1 cellular context compared by ENCODE assay signal in genomic region chr2:10120158-10120937, GRCh38.
TF ChIP-seq lines count a peak whose summit lies in the region.

No MANE protein-coding gene starts in this region.

TF ChIP-seq in HepG2, 621 proteins besides CTCF, POLR2A, EP300 and RAD21 (continued from another document and continues in another):
- TF ChIP-seq, protein P1, sequence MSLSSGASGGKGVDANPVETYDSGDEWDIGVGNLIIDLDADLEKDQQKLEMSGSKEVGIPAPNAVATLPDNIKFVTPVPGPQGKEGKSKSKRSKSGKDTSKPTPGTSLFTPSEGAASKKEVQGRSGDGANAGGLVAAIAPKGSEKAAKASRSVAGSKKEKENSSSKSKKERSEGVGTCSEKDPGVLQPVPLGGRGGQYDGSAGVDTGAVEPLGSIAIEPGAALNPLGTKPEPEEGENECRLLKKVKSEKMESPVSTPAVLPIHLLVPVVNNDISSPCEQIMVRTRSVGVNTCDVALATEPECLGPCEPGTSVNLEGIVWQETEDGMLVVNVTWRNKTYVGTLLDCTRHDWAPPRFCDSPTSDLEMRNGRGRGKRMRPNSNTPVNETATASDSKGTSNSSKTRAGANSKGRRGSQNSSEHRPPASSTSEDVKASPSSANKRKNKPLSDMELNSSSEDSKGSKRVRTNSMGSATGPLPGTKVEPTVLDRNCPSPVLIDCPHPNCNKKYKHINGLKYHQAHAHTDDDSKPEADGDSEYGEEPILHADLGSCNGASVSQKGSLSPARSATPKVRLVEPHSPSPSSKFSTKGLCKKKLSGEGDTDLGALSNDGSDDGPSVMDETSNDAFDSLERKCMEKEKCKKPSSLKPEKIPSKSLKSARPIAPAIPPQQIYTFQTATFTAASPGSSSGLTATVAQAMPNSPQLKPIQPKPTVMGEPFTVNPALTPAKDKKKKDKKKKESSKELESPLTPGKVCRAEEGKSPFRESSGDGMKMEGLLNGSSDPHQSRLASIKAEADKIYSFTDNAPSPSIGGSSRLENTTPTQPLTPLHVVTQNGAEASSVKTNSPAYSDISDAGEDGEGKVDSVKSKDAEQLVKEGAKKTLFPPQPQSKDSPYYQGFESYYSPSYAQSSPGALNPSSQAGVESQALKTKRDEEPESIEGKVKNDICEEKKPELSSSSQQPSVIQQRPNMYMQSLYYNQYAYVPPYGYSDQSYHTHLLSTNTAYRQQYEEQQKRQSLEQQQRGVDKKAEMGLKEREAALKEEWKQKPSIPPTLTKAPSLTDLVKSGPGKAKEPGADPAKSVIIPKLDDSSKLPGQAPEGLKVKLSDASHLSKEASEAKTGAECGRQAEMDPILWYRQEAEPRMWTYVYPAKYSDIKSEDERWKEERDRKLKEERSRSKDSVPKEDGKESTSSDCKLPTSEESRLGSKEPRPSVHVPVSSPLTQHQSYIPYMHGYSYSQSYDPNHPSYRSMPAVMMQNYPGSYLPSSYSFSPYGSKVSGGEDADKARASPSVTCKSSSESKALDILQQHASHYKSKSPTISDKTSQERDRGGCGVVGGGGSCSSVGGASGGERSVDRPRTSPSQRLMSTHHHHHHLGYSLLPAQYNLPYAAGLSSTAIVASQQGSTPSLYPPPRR (CRISPR knock-in tag; IDR thresholded peaks at IDR 0.05; ENCODE audit: borderline replicate concordance) = peak; percentile 60
- TF ChIP-seq ZNF326 (CRISPR knock-in tag; IDR thresholded peaks at IDR 0.05; ENCODE audit: borderline replicate concordance) (no peak; the same call in 1 of the 2 replicates), ZNF335 (CRISPR knock-in tag; IDR thresholded peaks at IDR 0.05) (no peak), ATF1 (CRISPR knock-in tag; IDR thresholded peaks at IDR 0.05) (no peak; the same call in 1 of the 2 replicates), ZNF205 (CRISPR knock-in tag; IDR thresholded peaks at IDR 0.05) (peak; percentile 64; the same call in 1 of the 2 replicates), ZNF747 (CRISPR knock-in tag; IDR thresholded peaks at IDR 0.05; ENCODE audit: borderline replicate concordance) (peak; percentile 62), ETS1 (CRISPR knock-in tag; IDR thresholded peaks at IDR 0.05) (no peak; the same call in 1 of the 2 replicates), PRDM10 (CRISPR knock-in tag; IDR thresholded peaks at IDR 0.05; ENCODE audit: low read depth) (peak; percentile 83), ZNF513 (CRISPR knock-in tag; conservative IDR thresholded peaks at IDR 0.05) (0 out of 2 replicates have a peak, but pooled peaks have one; percentile 81), ZNF670 (CRISPR knock-in tag; IDR thresholded peaks at IDR 0.05; ENCODE audit: borderline replicate concordance) (no peak; the same call in none of the 2 replicates), ZBTB42 (CRISPR knock-in tag; IDR thresholded peaks at IDR 0.05) (peak; percentile 43; the same call in 1 of the 2 replicates), ZNF446 (CRISPR knock-in tag; IDR thresholded peaks at IDR 0.05) (peak; percentile 76; the same call in 1 of the 2 replicates), GLI4 (CRISPR knock-in tag; IDR thresholded peaks at IDR 0.05; ENCODE audit: borderline replicate concordance) (peak; percentile 70; the same call in 1 of the 2 replicates), MIER3 (CRISPR knock-in tag; IDR thresholded peaks at IDR 0.05; ENCODE audit: borderline replicate concordance) (peak; percentile 52; the same call in 1 of the 2 replicates), DMAP1 (CRISPR knock-in tag; IDR thresholded peaks at IDR 0.05) (peak; percentile 100), CHCHD3 (CRISPR knock-in tag; IDR thresholded peaks at IDR 0.05) (no peak), TGIF2 (CRISPR knock-in tag; IDR thresholded peaks at IDR 0.05) (no peak; the same call in 1 of the 2 replicates), ZNF296 (CRISPR knock-in tag; conservative IDR thresholded peaks at IDR 0.05) (no peak), MYC (CRISPR knock-in tag; IDR thresholded peaks at IDR 0.05; ENCODE audit: borderline replicate concordance) (peak; percentile 100), ZKSCAN1 (IDR thresholded peaks at IDR 0.05; ENCODE audit: low read length) (no peak), HNRNPUL1 (IDR thresholded peaks at IDR 0.05; ENCODE audit: low read depth, low read length) (no peak), ZFY (CRISPR knock-in tag; IDR thresholded peaks at IDR 0.05) (peak; percentile 85)
- TF ChIP-seq, protein P2, sequence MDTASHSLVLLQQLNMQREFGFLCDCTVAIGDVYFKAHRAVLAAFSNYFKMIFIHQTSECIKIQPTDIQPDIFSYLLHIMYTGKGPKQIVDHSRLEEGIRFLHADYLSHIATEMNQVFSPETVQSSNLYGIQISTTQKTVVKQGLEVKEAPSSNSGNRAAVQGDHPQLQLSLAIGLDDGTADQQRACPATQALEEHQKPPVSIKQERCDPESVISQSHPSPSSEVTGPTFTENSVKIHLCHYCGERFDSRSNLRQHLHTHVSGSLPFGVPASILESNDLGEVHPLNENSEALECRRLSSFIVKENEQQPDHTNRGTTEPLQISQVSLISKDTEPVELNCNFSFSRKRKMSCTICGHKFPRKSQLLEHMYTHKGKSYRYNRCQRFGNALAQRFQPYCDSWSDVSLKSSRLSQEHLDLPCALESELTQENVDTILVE (CRISPR knock-in tag; IDR thresholded peaks at IDR 0.05) = peak; percentile 90; the same call in 1 of the 2 replicates
- TF ChIP-seq, protein P3, sequence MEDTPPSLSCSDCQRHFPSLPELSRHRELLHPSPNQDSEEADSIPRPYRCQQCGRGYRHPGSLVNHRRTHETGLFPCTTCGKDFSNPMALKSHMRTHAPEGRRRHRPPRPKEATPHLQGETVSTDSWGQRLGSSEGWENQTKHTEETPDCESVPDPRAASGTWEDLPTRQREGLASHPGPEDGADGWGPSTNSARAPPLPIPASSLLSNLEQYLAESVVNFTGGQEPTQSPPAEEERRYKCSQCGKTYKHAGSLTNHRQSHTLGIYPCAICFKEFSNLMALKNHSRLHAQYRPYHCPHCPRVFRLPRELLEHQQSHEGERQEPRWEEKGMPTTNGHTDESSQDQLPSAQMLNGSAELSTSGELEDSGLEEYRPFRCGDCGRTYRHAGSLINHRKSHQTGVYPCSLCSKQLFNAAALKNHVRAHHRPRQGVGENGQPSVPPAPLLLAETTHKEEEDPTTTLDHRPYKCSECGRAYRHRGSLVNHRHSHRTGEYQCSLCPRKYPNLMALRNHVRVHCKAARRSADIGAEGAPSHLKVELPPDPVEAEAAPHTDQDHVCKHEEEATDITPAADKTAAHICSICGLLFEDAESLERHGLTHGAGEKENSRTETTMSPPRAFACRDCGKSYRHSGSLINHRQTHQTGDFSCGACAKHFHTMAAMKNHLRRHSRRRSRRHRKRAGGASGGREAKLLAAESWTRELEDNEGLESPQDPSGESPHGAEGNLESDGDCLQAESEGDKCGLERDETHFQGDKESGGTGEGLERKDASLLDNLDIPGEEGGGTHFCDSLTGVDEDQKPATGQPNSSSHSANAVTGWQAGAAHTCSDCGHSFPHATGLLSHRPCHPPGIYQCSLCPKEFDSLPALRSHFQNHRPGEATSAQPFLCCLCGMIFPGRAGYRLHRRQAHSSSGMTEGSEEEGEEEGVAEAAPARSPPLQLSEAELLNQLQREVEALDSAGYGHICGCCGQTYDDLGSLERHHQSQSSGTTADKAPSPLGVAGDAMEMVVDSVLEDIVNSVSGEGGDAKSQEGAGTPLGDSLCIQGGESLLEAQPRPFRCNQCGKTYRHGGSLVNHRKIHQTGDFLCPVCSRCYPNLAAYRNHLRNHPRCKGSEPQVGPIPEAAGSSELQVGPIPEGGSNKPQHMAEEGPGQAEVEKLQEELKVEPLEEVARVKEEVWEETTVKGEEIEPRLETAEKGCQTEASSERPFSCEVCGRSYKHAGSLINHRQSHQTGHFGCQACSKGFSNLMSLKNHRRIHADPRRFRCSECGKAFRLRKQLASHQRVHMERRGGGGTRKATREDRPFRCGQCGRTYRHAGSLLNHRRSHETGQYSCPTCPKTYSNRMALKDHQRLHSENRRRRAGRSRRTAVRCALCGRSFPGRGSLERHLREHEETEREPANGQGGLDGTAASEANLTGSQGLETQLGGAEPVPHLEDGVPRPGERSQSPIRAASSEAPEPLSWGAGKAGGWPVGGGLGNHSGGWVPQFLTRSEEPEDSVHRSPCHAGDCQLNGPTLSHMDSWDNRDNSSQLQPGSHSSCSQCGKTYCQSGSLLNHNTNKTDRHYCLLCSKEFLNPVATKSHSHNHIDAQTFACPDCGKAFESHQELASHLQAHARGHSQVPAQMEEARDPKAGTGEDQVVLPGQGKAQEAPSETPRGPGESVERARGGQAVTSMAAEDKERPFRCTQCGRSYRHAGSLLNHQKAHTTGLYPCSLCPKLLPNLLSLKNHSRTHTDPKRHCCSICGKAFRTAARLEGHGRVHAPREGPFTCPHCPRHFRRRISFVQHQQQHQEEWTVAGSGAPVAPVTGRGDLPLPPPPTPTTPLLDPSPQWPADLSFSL (CRISPR knock-in tag; IDR thresholded peaks at IDR 0.05) = peak; percentile 56; the same call in 1 of the 2 replicates
- TF ChIP-seq, protein P4, sequence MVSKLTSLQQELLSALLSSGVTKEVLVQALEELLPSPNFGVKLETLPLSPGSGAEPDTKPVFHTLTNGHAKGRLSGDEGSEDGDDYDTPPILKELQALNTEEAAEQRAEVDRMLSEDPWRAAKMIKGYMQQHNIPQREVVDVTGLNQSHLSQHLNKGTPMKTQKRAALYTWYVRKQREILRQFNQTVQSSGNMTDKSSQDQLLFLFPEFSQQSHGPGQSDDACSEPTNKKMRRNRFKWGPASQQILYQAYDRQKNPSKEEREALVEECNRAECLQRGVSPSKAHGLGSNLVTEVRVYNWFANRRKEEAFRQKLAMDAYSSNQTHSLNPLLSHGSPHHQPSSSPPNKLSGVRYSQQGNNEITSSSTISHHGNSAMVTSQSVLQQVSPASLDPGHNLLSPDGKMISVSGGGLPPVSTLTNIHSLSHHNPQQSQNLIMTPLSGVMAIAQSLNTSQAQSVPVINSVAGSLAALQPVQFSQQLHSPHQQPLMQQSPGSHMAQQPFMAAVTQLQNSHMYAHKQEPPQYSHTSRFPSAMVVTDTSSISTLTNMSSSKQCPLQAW (CRISPR knock-in tag; IDR thresholded peaks at IDR 0.05) = peak; percentile 79
- TF ChIP-seq, protein P5, sequence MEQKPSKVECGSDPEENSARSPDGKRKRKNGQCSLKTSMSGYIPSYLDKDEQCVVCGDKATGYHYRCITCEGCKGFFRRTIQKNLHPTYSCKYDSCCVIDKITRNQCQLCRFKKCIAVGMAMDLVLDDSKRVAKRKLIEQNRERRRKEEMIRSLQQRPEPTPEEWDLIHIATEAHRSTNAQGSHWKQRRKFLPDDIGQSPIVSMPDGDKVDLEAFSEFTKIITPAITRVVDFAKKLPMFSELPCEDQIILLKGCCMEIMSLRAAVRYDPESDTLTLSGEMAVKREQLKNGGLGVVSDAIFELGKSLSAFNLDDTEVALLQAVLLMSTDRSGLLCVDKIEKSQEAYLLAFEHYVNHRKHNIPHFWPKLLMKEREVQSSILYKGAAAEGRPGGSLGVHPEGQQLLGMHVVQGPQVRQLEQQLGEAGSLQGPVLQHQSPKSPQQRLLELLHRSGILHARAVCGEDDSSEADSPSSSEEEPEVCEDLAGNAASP (CRISPR knock-in tag; IDR thresholded peaks at IDR 0.05; ENCODE audit: borderline replicate concordance) = peak; percentile 71; the same call in 1 of the 2 replicates
- TF ChIP-seq, protein P6, sequence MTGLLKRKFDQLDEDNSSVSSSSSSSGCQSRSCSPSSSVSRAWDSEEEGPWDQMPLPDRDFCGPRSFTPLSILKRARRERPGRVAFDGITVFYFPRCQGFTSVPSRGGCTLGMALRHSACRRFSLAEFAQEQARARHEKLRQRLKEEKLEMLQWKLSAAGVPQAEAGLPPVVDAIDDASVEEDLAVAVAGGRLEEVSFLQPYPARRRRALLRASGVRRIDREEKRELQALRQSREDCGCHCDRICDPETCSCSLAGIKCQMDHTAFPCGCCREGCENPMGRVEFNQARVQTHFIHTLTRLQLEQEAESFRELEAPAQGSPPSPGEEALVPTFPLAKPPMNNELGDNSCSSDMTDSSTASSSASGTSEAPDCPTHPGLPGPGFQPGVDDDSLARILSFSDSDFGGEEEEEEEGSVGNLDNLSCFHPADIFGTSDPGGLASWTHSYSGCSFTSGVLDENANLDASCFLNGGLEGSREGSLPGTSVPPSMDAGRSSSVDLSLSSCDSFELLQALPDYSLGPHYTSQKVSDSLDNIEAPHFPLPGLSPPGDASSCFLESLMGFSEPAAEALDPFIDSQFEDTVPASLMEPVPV (CRISPR knock-in tag; IDR thresholded peaks at IDR 0.05) = no peak; the same call in 1 of the 2 replicates
